14 cellular contexts compared by ENCODE assay signal in genomic region chr2:74735544-74735943, GRCh38.
DNase-seq lines count a peak whose midpoint lies in the region; ATAC-seq lines count a peak whose summit lies in the region.
"Had no signal": no experiment of that assay in that cellular context is flagged by ENCODE, and none has a peak within 500 bp of the region (broad histone marks: within the 10 kb centered on the region; RNA-seq: fewer than 3 reads in every experiment).

No MANE protein-coding gene starts in this region.

- peak overlapping the region; percentile 91 for H2AFZ ChIP-seq in ACC112 (ENCODE audit: low read length, unreplicated experiment)

- peaks cover 3% of the 10 kb centered on the region; the same call in 1 of the 2 replicates for H3K36me3 ChIP-seq in ACC112 (ENCODE audit: insufficient read depth, low read length)
- no peaks in the 10 kb centered on the region for H3K36me3 ChIP-seq in ectodermal cell (ENCODE audit: control insufficient read depth, insufficient read depth, low read length)

- peak overlapping the region; percentile 40 for H3K27ac ChIP-seq in ACC112 (ENCODE audit: low read depth, low read length)
- H3K27ac ChIP-seq in ectodermal cell (ENCODE audit: insufficient read depth, low read depth, low read length, poor library complexity, severe bottlenecking), result peak overlapping the region; percentile 47

- ATAC-seq in HG02763 (IDR thresholded peaks at IDR 0.05; ENCODE audit: unreplicated experiment), result no peak
- ATAC-seq in HG03108 (IDR thresholded peaks at IDR 0.05; ENCODE audit: unreplicated experiment), result no peak
- ATAC-seq: left cardiac atrium had no signal

- H3K27me3 ChIP-seq in ACC112 (ENCODE audit: insufficient read depth, low read length) (no peaks in the 10 kb centered on the region), ectodermal cell (ENCODE audit: control insufficient read depth, insufficient read depth, low read length, poor library complexity, severe bottlenecking) (no peaks in the 10 kb centered on the region)

- H3K9me3 ChIP-seq in ectodermal cell (ENCODE audit: control insufficient read depth, low read length), result peaks cover 2% of the 10 kb centered on the region

- in situ Hi-C loops in KBM-7 (cut with MboI; ENCODE audit: low pct_unique_long_range_greater_than_20kb, low sequenced_read_pairs), result no loop called here

- DNase-seq in KBM-7, result peak; percentile 14
- DNase-seq in NCI-H524 (lab: John Stamatoyannopoulos, UW), result peak; percentile 88 to 92
- no peak for DNase-seq in NCI-H526 (lab: John Stamatoyannopoulos, UW)
- no peak for DNase-seq in UCSD-AML1 (lab: John Stamatoyannopoulos, UW; ENCODE audit: unreplicated experiment)
- DNase-seq: activated CD4-positive, alpha-beta T cell treated with anti-CD3 and anti-CD28 coated beads, Interleukin-2, amount 50 U/mL, for 1 hour; activated gamma-delta T cell treated with Interleukin-2 at 50 U/mL for 16 hours; KG1; left cardiac atrium; nephron progenitor cell; SW 1271 had no signal

- H3K4me3 ChIP-seq in ACC112 (ENCODE audit: low read depth, low read length) (no peak overlapping the region), ectodermal cell (ENCODE audit: insufficient read depth, low read depth, low read length) (no peak overlapping the region)

- H3K79me2 ChIP-seq in ACC112 (ENCODE audit: control insufficient read depth, insufficient read depth, low read length, unreplicated experiment), result no peaks in the 10 kb centered on the region

- 22 to 24% methylated on average over 3 of the region's 3 CpGs for WGBS in ectodermal cell, 2 experiments

- H3K4me1 ChIP-seq in ACC112 (ENCODE audit: control insufficient read depth, insufficient read depth, low read length, unreplicated experiment) (peaks cover 29% of the 10 kb centered on the region), ectodermal cell (ENCODE audit: control insufficient read depth, insufficient read depth, low read length) (peaks cover 5% of the 10 kb centered on the region)

Comparison
In these comparisons a context has a peak if more than half of its experiments do, and no peak if none do; other contexts are left out.
1. DNase-seq: peak in KBM-7 (single experiment) and NCI-H524 (2 of 2); none in NCI-H526 (0 of 2) and UCSD-AML1 (single experiment).